ENCODE assay signal across 21 cellular contexts in the genomic region with DNA sequence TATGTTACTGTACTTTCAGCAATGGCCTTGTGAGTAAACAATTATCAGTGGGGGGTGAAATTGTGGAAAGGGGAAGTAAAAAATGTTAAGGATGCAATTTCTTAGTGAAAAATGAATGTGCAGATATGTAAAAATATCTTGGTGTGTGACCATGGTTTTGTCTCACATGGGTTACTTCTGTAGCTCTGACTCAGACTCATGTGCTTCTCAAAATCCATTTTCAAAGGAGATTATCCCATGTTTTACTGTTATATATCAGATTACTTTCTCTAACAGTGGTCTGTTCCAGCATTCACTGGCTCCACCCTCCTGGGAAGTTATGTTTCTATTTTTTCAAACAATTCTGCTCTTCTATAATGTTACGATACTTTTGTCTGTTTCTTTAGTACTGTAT.
DNase-seq lines count a peak whose midpoint lies in the region; ATAC-seq and TF ChIP-seq lines count a peak whose summit lies in the region.
"Had no signal": no experiment of that assay in that cellular context is flagged by ENCODE, and none has a peak within 500 bp of the region (broad histone marks: within the 10 kb centered on the region; RNA-seq: fewer than 3 reads in every experiment).

No MANE protein-coding gene starts in this region.

- POLR2A ChIA-PET in PC-3 (lab: Charles Lee; ENCODE audit: unreplicated experiment), result no interaction called here

- H3K4me1 ChIP-seq in GM23248 (ENCODE audit: insufficient read depth) (peaks cover 39% of the 10 kb centered on the region), PC-3 (ENCODE audit: insufficient read depth, low read length) (peaks cover 22% of the 10 kb centered on the region)
- H3K4me1 ChIP-seq: upper lobe of right lung had no signal

- no peaks in the 10 kb centered on the region for H3K79me2 ChIP-seq in GM23248 (ENCODE audit: insufficient read depth)
- H3K79me2 ChIP-seq in PC-3 (ENCODE audit: low read length), result no peaks in the 10 kb centered on the region

- no TSS peak for BruUV-seq in PC-3 (replicated peaks; lab: Mats Ljungman, UMichigan)

- H3K36me3 ChIP-seq in GM23248 (ENCODE audit: low read depth), result no peaks in the 10 kb centered on the region
- H3K36me3 ChIP-seq in PC-3 (ENCODE audit: low read depth, low read length), result no peaks in the 10 kb centered on the region
- H3K36me3 ChIP-seq: upper lobe of right lung had no signal

- H3K9me3 ChIP-seq in GM23248 (ENCODE audit: low read depth) (no peaks in the 10 kb centered on the region), PC-3 (ENCODE audit: low read length) (no peaks in the 10 kb centered on the region)
- H3K9me3 ChIP-seq: upper lobe of right lung had no signal

- peak overlapping the region; percentile 30; the same call in 1 of the 2 replicates for H3K27ac ChIP-seq in GM23248
- peak overlapping the region; percentile 71 for H3K27ac ChIP-seq in PC-3 (ENCODE audit: low read length)
- H3K27ac ChIP-seq: upper lobe of right lung had no signal

- 38 to 59% methylated on average over 1 of the region's 1 CpG for WGBS in GM23248 (ENCODE audit: low coverage in 1 of 2, low lambda C conversion rate in 2 of 2, missing lambda C conversion rate in 2 of 2), 2 experiments

- no peaks in the 10 kb centered on the region for H3K9me2 ChIP-seq in GM23248 (ENCODE audit: insufficient read depth)
- H3K9me2 ChIP-seq in PC-3 (replicated peaks; ENCODE audit: low read length), result no peaks in the 10 kb centered on the region

- H3K9ac ChIP-seq in GM23248, result no peak overlapping the region
- H3K9ac ChIP-seq in PC-3 (ENCODE audit: low read length), result no peak overlapping the region

- no peak for TF ChIP-seq CTCF in PC-3 (conservative IDR thresholded peaks at IDR 0.05; ENCODE audit: low read depth, low read length)

- DNase-seq in GM23248 (peak; percentile 43), PC-3 (no peak), fibroblast of gingiva (ENCODE audit: low read depth) (peak; percentile 20), skeletal muscle cell (ENCODE audit: low read depth) (peak; percentile 34)
- no peak for DNase-seq in activated T-cell treated with anti-CD3 and anti-CD28 coated beads, Interleukin-2, amount 50 U/mL, for 1 hour
- DNase-seq: activated CD4-positive, alpha-beta T cell treated with anti-CD3 and anti-CD28 coated beads for 1 hour; C1 segment of cervical spinal cord; cerebellar nuclear complex; DMS79 treated with DMSO at 0.1 percent for 48 hours; kidney glomerular epithelial cell; midbrain; NCI-H1436; NCI-H748 treated with DMSO at 0.1 percent for 48 hours; nucleus accumbens; RPMI8226; stimulated activated naive B cell treated with anti-CD40 and anti-IgM and Interleukin-4, amounts not matched to agents 10 μg/mL and 1 μg/mL and 100 μg/mL, for 72 hours; T-helper 2 cell; upper lobe of right lung had no signal

- H4K20me1 ChIP-seq in GM23248 (ENCODE audit: insufficient read depth) (no peaks in the 10 kb centered on the region), PC-3 (ENCODE audit: low read length) (no peaks in the 10 kb centered on the region)

- H3K4me3 ChIP-seq in GM23248 (no peak overlapping the region), PC-3 (ENCODE audit: low read length) (no peak overlapping the region), skeletal muscle cell (ENCODE audit: low read depth, low read length) (no peak overlapping the region)
- H3K4me3 ChIP-seq: skin epidermis, upper lobe of right lung had no signal

- CTCF ChIA-PET in PC-3 (lab: Charles Lee), result no interaction called here

- peak overlapping the region; percentile 63 for H3K4me2 ChIP-seq in GM23248 (ENCODE audit: unreplicated experiment)
- H3K4me2 ChIP-seq in PC-3 (ENCODE audit: low read length), result peak overlapping the region; percentile 21; the same call in 1 of the 2 replicates

- in situ Hi-C loops in GM23248 (cut with MboI), result no loop called here

- intact Hi-C loops in PC-3 (cut with micrococcal nuclease), result no loop called here

- peaks cover 47% of the 10 kb centered on the region for H3F3A ChIP-seq in GM23248 (ENCODE audit: insufficient read depth)
- peaks cover 5% of the 10 kb centered on the region for H3F3A ChIP-seq in PC-3 (ENCODE audit: low read length, unreplicated experiment)

- H3K27me3 ChIP-seq in GM23248 (replicated peaks; ENCODE audit: insufficient read depth) (no peaks in the 10 kb centered on the region), PC-3 (ENCODE audit: low read length) (no peaks in the 10 kb centered on the region)
- H3K27me3 ChIP-seq: upper lobe of right lung had no signal

- H2AFZ ChIP-seq in GM23248 (no peak overlapping the region), PC-3 (ENCODE audit: low read length) (no peak overlapping the region)

- ATAC-seq in PC-3 (peak; percentile 23; the same call in 1 of the 2 replicates), GM19452 (IDR thresholded peaks at IDR 0.05; ENCODE audit: unreplicated experiment) (no peak), HG03571 (IDR thresholded peaks at IDR 0.05; ENCODE audit: unreplicated experiment) (no peak)
- ATAC-seq: stimulated activated naive B cell treated with anti-CD40 and anti-IgM and Interleukin-4, amounts not matched to agents 10 μg/mL and 1 μg/mL and 100 μg/mL, for 72 hours; upper lobe of right lung had no signal

Comparison
In these comparisons a context has a peak if more than half of its experiments do, and no peak if none do; other contexts are left out.
1. DNase-seq: peak in GM23248 (single experiment), fibroblast of gingiva (single experiment) and skeletal muscle cell (single experiment); none in PC-3 (single experiment) and activated T-cell treated with anti-CD3 and anti-CD28 coated beads, Interleukin-2, amount 50 U/mL, for 1 hour (single experiment).